22 cellular contexts compared by ENCODE assay signal in genomic region chr20:37446286-37447032, GRCh38.
"Had no signal": no experiment of that assay in that cellular context is flagged by ENCODE, and none has a peak within 500 bp of the region (broad histone marks: within the 10 kb centered on the region; RNA-seq: fewer than 3 reads in every experiment).

No MANE protein-coding gene starts in this region.

- DNase-seq: activated CD4-positive, alpha-beta memory T cell treated with anti-CD3 and anti-CD28 coated beads, Interleukin-2, amount 10 ng/mL, durations not matched to agents 7 days and 5 days; activated CD4-positive, alpha-beta T cell treated with anti-CD3 and anti-CD28 coated beads, Interleukin-2, amount 10 ng/mL, durations not matched to agents 7 days and 5 days; activated gamma-delta T cell treated with Interleukin-2 at 50 U/mL for 16 hours; activated naive CD4-positive, alpha-beta T cell treated with anti-CD3 and anti-CD28 coated beads, Interleukin-2, amount 10 ng/mL, durations not matched to agents 7 days and 5 days; activated naive CD8-positive, alpha-beta T cell treated with anti-CD3 and anti-CD28 coated beads for 36 hours; activated T-cell treated with anti-CD3 and anti-CD28 coated beads, Interleukin-2, amount 50 U/mL, for 72 hours; Kasumi-1; KBM-7; NCI-H1105 treated with DMSO at 0.1 percent for 48 hours; NCI-H1436 treated with DMSO at 0.1 percent for 48 hours; NCI-H1930; NCI-H2107; NCI-H2171 treated with DMSO at 0.1 percent for 48 hours; NCI-H226; NCI-H526 treated with DMSO at 0.1 percent for 48 hours; NK-92 treated with Interleukin-12 subunit alpha and Interleukin-12 subunit beta, amount 100 ng/mL, for 24 hours; OCI-M1; Right ventricle myocardium superior; RPMI8226; T-helper 9 cell had no signal

- ATAC-seq: activated T-cell treated with anti-CD3 and anti-CD28 coated beads, Interleukin-2, amount 50 U/mL, for 72 hours; Panc1; WTC11 had no signal
